Comparison of ENCODE assay signal across 20 cellular contexts in genomic region chr3:129561619-129562248, GRCh38. TPM values are rescaled to one million over a fixed set of nuclear protein-coding genes. Genes with fewer than 3 reads are reported as not detected.
A peak's percentile ranks its signal among the peaks of the same experiment; 100 is the strongest.
DNase-seq lines count a peak whose midpoint lies in the region; TF ChIP-seq lines count a peak whose summit lies in the region.
"Had no signal": no experiment of that assay in that cellular context is flagged by ENCODE, and none has a peak within 500 bp of the region (broad histone marks: within the 10 kb centered on the region; RNA-seq: fewer than 3 reads in every experiment).

No MANE protein-coding gene starts in this region.

- 88 to 96% methylated on average over 3 to 15 of the region's 18 CpGs for WGBS in transverse colon (ENCODE audit: low coverage in 1 of 2), 2 donors

- no peak for DNase-seq in breast epithelium (ENCODE audit: low spot score in 2 of 2)
- no peak for DNase-seq in MCF 10A (ENCODE audit: unreplicated experiment)
- no peak for DNase-seq in endothelial cell (ENCODE audit: low spot score)
- no peak for DNase-seq in osteocyte (ENCODE audit: extremely low spot score, unreplicated experiment)
- DNase-seq in transverse colon: no peak
- DNase-seq in H7: no peak
- no peak for DNase-seq in activated gamma-delta T cell treated with Interleukin-2 at 50 U/mL for 16 hours
- DNase-seq in cerebellar cortex (ENCODE audit: low spot score): no peak
- DNase-seq: activated CD4-positive, alpha-beta T cell treated with anti-CD3 and anti-CD28 coated beads, Interleukin-2, amount 50 U/mL, for 1 hour; activated T-cell treated with anti-CD3 and anti-CD28 coated beads, Interleukin-2, amount 50 U/mL, for 48 hours; Calu3; cortex of kidney; MM.1S; NCI-H774; RPMI8226 had no signal

- in situ Hi-C loops in transverse colon (cut with MboI; ENCODE audit: low pct_ligation_motif_present in 1 of 4, low pct_unique_long_range_greater_than_20kb in 1 of 4, low sequenced_read_pairs in 3 of 4): no loop called here

- H3K4me1 Mint-ChIP-seq in MCF 10A (ENCODE audit: insufficient read depth, unreplicated experiment): peaks cover 7% of the 10 kb centered on the region
- H3K4me1 Mint-ChIP-seq in endothelial cell (ENCODE audit: unreplicated experiment): peaks cover 17% of the 10 kb centered on the region
- H3K4me1 Mint-ChIP-seq in osteocyte (ENCODE audit: unreplicated experiment): peaks cover 69% of the 10 kb centered on the region

- H3K4me3 Mint-ChIP-seq in MCF 10A (ENCODE audit: unreplicated experiment) (no peak overlapping the region), endothelial cell (ENCODE audit: unreplicated experiment) (no peak overlapping the region), osteocyte (ENCODE audit: unreplicated experiment) (no peak overlapping the region)
- H3K4me3 Mint-ChIP-seq: type B pancreatic cell had no signal

- no peak for TF ChIP-seq EP300 in transverse colon (IDR thresholded peaks at IDR 0.05; ENCODE audit: low read depth)

- peak overlapping the region; percentile 69 to 94 for H3K27ac ChIP-seq in breast epithelium
- peak overlapping the region; percentile 80 to 88 (median 84) for H3K27ac ChIP-seq in transverse colon

- TF ChIP-seq POLR2A in breast epithelium (IDR thresholded peaks at IDR 0.05) (no peak), transverse colon (IDR thresholded peaks at IDR 0.05) (no peak)

- H3K27me3 Mint-ChIP-seq in MCF 10A (ENCODE audit: insufficient read depth, unreplicated experiment) (no peaks in the 10 kb centered on the region), endothelial cell (ENCODE audit: unreplicated experiment) (peaks cover 55% of the 10 kb centered on the region), osteocyte (ENCODE audit: unreplicated experiment) (no peaks in the 10 kb centered on the region)
- H3K27me3 Mint-ChIP-seq: type B pancreatic cell had no signal

- no peaks in the 10 kb centered on the region for H3K36me3 ChIP-seq in breast epithelium
- no peaks in the 10 kb centered on the region for H3K36me3 ChIP-seq in transverse colon
- H3K36me3 ChIP-seq in H7 (replicated peaks; ENCODE audit: control insufficient read depth, insufficient read depth, low read length): peaks cover 5% of the 10 kb centered on the region

- no peak for TF ChIP-seq CTCF in breast epithelium (IDR thresholded peaks at IDR 0.05)
- no peak for TF ChIP-seq CTCF in MCF 10A (IDR thresholded peaks at IDR 0.05; ENCODE audit: unreplicated experiment)
- TF ChIP-seq CTCF in endothelial cell (IDR thresholded peaks at IDR 0.05; ENCODE audit: unreplicated experiment): no peak
- TF ChIP-seq CTCF in osteocyte (IDR thresholded peaks at IDR 0.05): no peak
- TF ChIP-seq CTCF in transverse colon (IDR thresholded peaks at IDR 0.05): no peak

- H3K9me3 Mint-ChIP-seq in MCF 10A (ENCODE audit: unreplicated experiment): no peaks in the 10 kb centered on the region
- no peaks in the 10 kb centered on the region for H3K9me3 Mint-ChIP-seq in endothelial cell (ENCODE audit: unreplicated experiment)
- no peaks in the 10 kb centered on the region for H3K9me3 Mint-ChIP-seq in osteocyte (ENCODE audit: unreplicated experiment)
- H3K9me3 Mint-ChIP-seq: type B pancreatic cell had no signal

- no TSS peak for BruUV-seq in MCF 10A (replicated peaks; lab: Mats Ljungman, UMichigan)

- H3K4me3 ChIP-seq in breast epithelium (no peak overlapping the region), transverse colon (no peak overlapping the region), H7 (ENCODE audit: insufficient read depth, low read depth, low read length) (no peak overlapping the region)
- H3K4me3 ChIP-seq: lung had no signal

- H3K4me1 ChIP-seq in breast epithelium (peaks cover 0 to 9% of the 10 kb centered on the region in 2 donors), transverse colon (peaks cover 10 to 41% (median 23%) of the 10 kb centered on the region in 4 donors)

- CTCF ChIA-PET in MCF 10A (lab: Yijun Ruan, JAX): interaction anchor here (0.7 kb wide), 1 partner anchor 27 kb away, joined by 3 read pairs; no protein-coding TSS in a partner anchor

- no peaks in the 10 kb centered on the region for H3K9me3 ChIP-seq in breast epithelium
- no peaks in the 10 kb centered on the region for H3K9me3 ChIP-seq in transverse colon

- H3K27me3 ChIP-seq in breast epithelium: no peaks in the 10 kb centered on the region
- H3K27me3 ChIP-seq in transverse colon: no peaks in the 10 kb centered on the region
- no peaks in the 10 kb centered on the region for H3K27me3 ChIP-seq in H7 (ENCODE audit: control insufficient read depth, insufficient read depth, low read length)

- H3K27ac Mint-ChIP-seq in MCF 10A (ENCODE audit: low read depth, unreplicated experiment): no peak overlapping the region
- H3K27ac Mint-ChIP-seq in endothelial cell (ENCODE audit: unreplicated experiment): peak overlapping the region; percentile 24
- H3K27ac Mint-ChIP-seq in osteocyte (ENCODE audit: unreplicated experiment): peak overlapping the region; percentile 96
- H3K27ac Mint-ChIP-seq: type B pancreatic cell had no signal

- intact Hi-C loops in breast epithelium (cut with DNase I; ENCODE audit: low total_unique reads) (no loop called here), MCF 10A (cut with micrococcal nuclease) (no loop called here), transverse colon (cut with DNase I; ENCODE audit: low total_unique reads) (no loop called here)

- H3K36me3 Mint-ChIP-seq in MCF 10A (ENCODE audit: insufficient read depth, unreplicated experiment) (peaks cover 6% of the 10 kb centered on the region), endothelial cell (ENCODE audit: low read depth, unreplicated experiment) (peaks cover 43% of the 10 kb centered on the region), osteocyte (ENCODE audit: unreplicated experiment) (peaks cover 43% of the 10 kb centered on the region)

- POLR2A ChIA-PET in MCF 10A (lab: Yijun Ruan, JAX): no interaction called here

RNA-seq across cellular contexts. Expression of gene H1-8, which starts 18.8 kb away (rescaled TPM):
- total RNA-seq in breast epithelium (not detected), MCF 10A (2022) (not detected in 2 replicates), endothelial cell (ENCODE audit: unreplicated experiment) (2.7 TPM), osteocyte (not detected in 2 replicates), transverse colon (not detected)
- total RNA-seq in H7 (2014; rRNA removed; shearing (Covaris generic)): not detected in 2 replicates
- total RNA-seq: A172; Calu3; esophagus mucosa; lung; T-helper 2 cell treated with Interferon-gamma antibody and Interleukin-4, amounts not matched to agents 100 ng/mL and 5 ng/mL, for 36 hours had no signal

RNA-seq across cellular contexts. Expression of gene RHO, which starts 33.3 kb away (rescaled TPM):
- total RNA-seq in breast epithelium: under 1 TPM in 1 of 3 donors, not detected in 2; 0.15 TPM
- total RNA-seq in MCF 10A (2022): not detected in 2 replicates
- not detected for total RNA-seq in endothelial cell (ENCODE audit: unreplicated experiment)
- total RNA-seq in osteocyte: not detected in 2 replicates
- not detected for total RNA-seq in transverse colon
- 0.17 TPM in 1 of 2 replicates, not detected in the other for total RNA-seq in H7 (2014; rRNA removed; shearing (Covaris generic))
- total RNA-seq: A172; Calu3; esophagus mucosa; lung; T-helper 2 cell treated with Interferon-gamma antibody and Interleukin-4, amounts not matched to agents 100 ng/mL and 5 ng/mL, for 36 hours had no signal

RNA-seq across cellular contexts. Expression of gene PLXND1, which starts 44.7 kb away (rescaled TPM):
- total RNA-seq in breast epithelium: 100 to 1,000 TPM in 2 of 3 donors, 10 to 100 TPM in 1; 53.6 to 187 (median 118) TPM
- 5.6 and 6.2 TPM in 2 replicates for total RNA-seq in MCF 10A (2022)
- total RNA-seq in endothelial cell (ENCODE audit: unreplicated experiment): 1,753 TPM
- total RNA-seq in osteocyte: 316 and 358 TPM in 2 replicates
- 10 to 100 TPM; 26.4 to 71.8 (median 35.8) TPM for total RNA-seq in transverse colon
- 59.0 and 70.4 TPM in 2 replicates for total RNA-seq in H7 (2014; rRNA removed; shearing (Covaris generic))
